Comparison of ENCODE assay signal across 21 cellular contexts in genomic region chr12:79648872-79649271, GRCh38.
"Had no signal": no experiment of that assay in that cellular context is flagged by ENCODE, and none has a peak within 500 bp of the region (broad histone marks: within the 10 kb centered on the region; RNA-seq: fewer than 3 reads in every experiment).

No MANE protein-coding gene starts in this region.

- H3K27me3 Mint-ChIP-seq: activated naive CD4-positive, alpha-beta T cell treated with anti-CD3 and anti-CD28 coated beads, Interleukin-2, amount 50 U/mL, for 24 hours; effector memory CD8-positive, alpha-beta T cell; memory B cell; naive B cell; stimulated activated memory B cell treated with anti-CD40 and anti-IgM and Interleukin-4, amounts not matched to agents 10 μg/mL and 1 μg/mL and 100 μg/mL, for 72 hours had no signal

- H3K4me1 Mint-ChIP-seq: activated naive CD4-positive, alpha-beta T cell treated with anti-CD3 and anti-CD28 coated beads, Interleukin-2, amount 50 U/mL, for 24 hours had no signal

- FAIRE-seq: astrocyte had no signal

- H3K9me3 ChIP-seq: adrenal gland had no signal

- DNase-seq: activated CD4-positive, alpha-beta T cell treated with anti-CD3 and anti-CD28 coated beads, Interleukin-2, amount 50 U/mL, for 4 hours; activated effector memory CD4-positive, alpha-beta T cell treated with anti-CD3 and anti-CD28 coated beads, Interleukin-2, amount 50 U/mL, for 16 hours; activated T-cell treated with anti-CD3 and anti-CD28 coated beads, Interleukin-2, amount 50 U/mL, for 72 hours; adrenal gland; effector memory CD8-positive, alpha-beta T cell; foreskin melanocyte; glutamatergic neuron; hypothalamus; kidney glomerular epithelial cell; left ventricle myocardium superior; naive B cell; stimulated activated CD4-positive, alpha-beta T cell treated with anti-CD3 and anti-CD28 coated beads, Interleukin-4, amount 100 ng/mL, for 4 hours; SW 1271; T-helper 2 cell; WERI-Rb-1 had no signal

- H3K36me3 Mint-ChIP-seq: activated naive CD4-positive, alpha-beta T cell treated with anti-CD3 and anti-CD28 coated beads, Interleukin-2, amount 50 U/mL, for 24 hours had no signal

- H3K4me3 ChIP-seq: adrenal gland had no signal

- H3K36me3 ChIP-seq: adrenal gland, WERI-Rb-1 had no signal

- H3K27me3 ChIP-seq: adrenal gland had no signal

- H3K9me3 Mint-ChIP-seq: activated naive CD4-positive, alpha-beta T cell treated with anti-CD3 and anti-CD28 coated beads, Interleukin-2, amount 50 U/mL, for 24 hours; activated T-cell treated with anti-CD3 and anti-CD28 coated beads, Interleukin-2, amount 50 U/mL, for 72 hours; effector memory CD8-positive, alpha-beta T cell; memory B cell; stimulated activated memory B cell treated with anti-CD40 and anti-IgM and Interleukin-4, amounts not matched to agents 10 μg/mL and 1 μg/mL and 100 μg/mL, for 72 hours had no signal

- ATAC-seq: activated T-cell treated with anti-CD3 and anti-CD28 coated beads, Interleukin-2, amount 50 U/mL, for 72 hours; effector memory CD8-positive, alpha-beta T cell; left ventricle myocardium superior; sciatic nerve; stimulated activated memory B cell treated with anti-CD40 and anti-IgM and Interleukin-4, amounts not matched to agents 10 μg/mL and 1 μg/mL and 100 μg/mL, for 72 hours had no signal

- H2AFZ ChIP-seq: parathyroid adenoma had no signal

- H3K27ac ChIP-seq: adrenal gland, parathyroid adenoma, WERI-Rb-1 had no signal

- H3K4me3 Mint-ChIP-seq: activated naive CD4-positive, alpha-beta T cell treated with anti-CD3 and anti-CD28 coated beads, Interleukin-2, amount 50 U/mL, for 24 hours; activated T-cell treated with anti-CD3 and anti-CD28 coated beads, Interleukin-2, amount 50 U/mL, for 72 hours; effector memory CD8-positive, alpha-beta T cell; memory B cell; naive B cell; stimulated activated memory B cell treated with anti-CD40 and anti-IgM and Interleukin-4, amounts not matched to agents 10 μg/mL and 1 μg/mL and 100 μg/mL, for 72 hours had no signal

- H3K27ac Mint-ChIP-seq: activated naive CD4-positive, alpha-beta T cell treated with anti-CD3 and anti-CD28 coated beads, Interleukin-2, amount 50 U/mL, for 24 hours; activated T-cell treated with anti-CD3 and anti-CD28 coated beads, Interleukin-2, amount 50 U/mL, for 72 hours; effector memory CD8-positive, alpha-beta T cell; memory B cell; stimulated activated memory B cell treated with anti-CD40 and anti-IgM and Interleukin-4, amounts not matched to agents 10 μg/mL and 1 μg/mL and 100 μg/mL, for 72 hours had no signal
